In the genomic region with DNA sequence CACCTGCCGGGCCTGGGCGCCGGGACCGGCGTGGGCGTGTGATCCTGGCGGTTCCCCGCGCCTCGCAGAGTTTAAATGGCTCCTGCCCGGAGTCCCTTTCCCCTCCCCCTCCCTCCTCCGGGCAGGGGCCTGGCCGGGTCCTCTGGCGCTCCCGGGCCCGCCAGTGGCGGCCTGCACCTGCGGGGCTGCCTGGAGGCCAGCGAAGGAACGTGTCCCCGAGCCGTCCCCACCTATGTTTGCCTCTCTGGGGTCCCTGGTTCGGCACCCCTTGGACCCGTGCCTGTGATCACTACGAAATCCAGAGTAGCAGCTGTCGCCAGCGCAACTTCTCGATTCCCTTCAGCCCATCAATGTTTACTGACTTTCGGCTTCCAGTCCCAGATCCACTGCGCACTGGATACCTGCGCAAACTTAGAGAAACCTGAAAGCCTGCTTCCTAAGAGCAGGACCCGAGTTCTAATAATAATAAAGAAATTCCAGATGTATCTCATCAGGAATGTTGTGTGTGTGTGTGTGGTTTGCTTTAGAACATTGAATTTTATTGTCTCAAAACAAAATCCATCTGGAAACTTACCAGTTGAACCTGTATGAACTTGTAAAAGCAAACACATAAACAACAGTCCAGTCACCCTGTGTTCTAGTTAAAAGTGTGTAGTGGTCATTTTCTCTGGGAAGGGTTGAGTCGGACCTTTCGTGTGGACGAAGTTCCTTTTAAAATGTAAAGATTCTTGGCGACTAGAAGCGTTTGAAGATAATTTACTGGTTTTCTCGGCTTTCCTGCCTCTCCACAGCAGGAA, we compare ENCODE assay signal across 9 cellular contexts. TPM values are rescaled to one million over a fixed set of nuclear protein-coding genes. Genes with fewer than 3 reads are reported as not detected.
DNase-seq lines count a peak whose midpoint lies in the region; ATAC-seq and TF ChIP-seq lines count a peak whose summit lies in the region.
"Had no signal": no experiment of that assay in that cellular context is flagged by ENCODE, and none has a peak within 500 bp of the region (broad histone marks: within the 10 kb centered on the region; RNA-seq: fewer than 3 reads in every experiment).

No MANE protein-coding gene starts in this region.

- intact Hi-C loops in left colon (cut with DNase I, micrococcal nuclease): no loop called here

- no peaks in the 10 kb centered on the region for H3K9me3 ChIP-seq in subcutaneous abdominal adipose tissue (ENCODE audit: control insufficient read depth in 5 of 5, low read length in 5 of 5)

- no peak for TF ChIP-seq CTCF in astrocyte of the spinal cord (IDR thresholded peaks at IDR 0.05; ENCODE audit: low read depth, low read length)

- peaks cover 14 to 40% (median 22%) of the 10 kb centered on the region in 5 donors for H3K27me3 ChIP-seq in subcutaneous abdominal adipose tissue (ENCODE audit: control insufficient read depth in 5 of 5, insufficient read depth in 4 of 5, low read length in 5 of 5)

- in situ Hi-C loops in astrocyte of the spinal cord (cut with HindIII; ENCODE audit: low sequenced_read_pairs): no loop called here

- H3K27ac ChIP-seq in subcutaneous abdominal adipose tissue (ENCODE audit: low read depth, low read length): no peak overlapping the region

- H3K4me1 ChIP-seq in subcutaneous abdominal adipose tissue (ENCODE audit: control insufficient read depth in 5 of 5, insufficient read depth in 5 of 5, low read length in 5 of 5): peaks cover 0 to 7% (median 5%) of the 10 kb centered on the region in 5 donors

- peak; percentile 47 for ATAC-seq in left colon

- peak overlapping the region in 1 of 5 donors; percentile 1 for H3K9ac ChIP-seq in subcutaneous abdominal adipose tissue (ENCODE audit: low read length in 5 of 5)

- peak; percentile 15 for DNase-seq in NCI-H82 (lab: John Stamatoyannopoulos, UW)
- no peak for DNase-seq in NCI-H82 treated with DMSO at 0.1 percent for 48 hours (lab: John Stamatoyannopoulos, UW; ENCODE audit: unreplicated experiment)
- DNase-seq in astrocyte of the spinal cord (ENCODE audit: low read depth, low spot score): no peak
- DNase-seq in left colon: peak in 1 of 2 donors; percentile 23
- DNase-seq in NCI-H2107 treated with DMSO at 0.1 percent for 48 hours (lab: John Stamatoyannopoulos, UW; ENCODE audit: unreplicated experiment): no peak
- DNase-seq in SIG-M5 treated with dmso at 0.1 percent for 504 hours (lab: John Stamatoyannopoulos, UW; ENCODE audit: unreplicated experiment): no peak
- DNase-seq in stimulated activated CD8-positive, alpha-beta memory T cell treated with anti-CD3 and anti-CD28 coated beads, Interleukin-4, amount 100 ng/mL, for 48 hours: no peak
- DNase-seq: CD4-positive, CD25-positive, alpha-beta regulatory T cell had no signal

- H3K36me3 ChIP-seq in subcutaneous abdominal adipose tissue (ENCODE audit: control insufficient read depth in 5 of 5, insufficient read depth in 5 of 5, low read length in 5 of 5): no peaks in the 10 kb centered on the region

- H3K4me3 ChIP-seq in astrocyte of the spinal cord (ENCODE audit: low read depth, low read length) (peak overlapping the region; percentile 20), subcutaneous abdominal adipose tissue (ENCODE audit: low read depth in 1 of 5, low read length in 5 of 5) (peak overlapping the region; percentile 7 to 48 (median 46))

RNA-seq across cellular contexts. Expression of gene SHROOM2, which starts 0.8 kb away (rescaled TPM):
- total RNA-seq in left colon: 10 to 100 TPM in 1 of 2 donors, 1 to 10 TPM in 1; 8.1 to 10.1 TPM

RNA-seq across cellular contexts. Expression of gene GPR143, which starts 21.4 kb away (rescaled TPM):
- 1 to 10 TPM in 1 of 2 donors, under 1 TPM in 1; 0.82 to 1.9 TPM for total RNA-seq in left colon
- total RNA-seq: CD4-positive, CD25-positive, alpha-beta regulatory T cell had no signal
